Comparison of ENCODE assay signal across 1 cellular context in genomic region chr11:117851091-117851490, GRCh38.
TF ChIP-seq lines count a peak whose summit lies in the region.

No MANE protein-coding gene starts in this region.

TF ChIP-seq in K562, 482 proteins besides CTCF, POLR2A, EP300 and RAD21:
- no peak for TF ChIP-seq MTF1 (CRISPR knock-in tag; IDR thresholded peaks at IDR 0.05; ENCODE audit: borderline replicate concordance)
